Comparison of ENCODE assay signal across 8 cellular contexts in genomic region chr15:70100495-70101331, GRCh38. TPM values are rescaled to one million over a fixed set of nuclear protein-coding genes. Genes with fewer than 3 reads are reported as not detected.
DNase-seq lines count a peak whose midpoint lies in the region; ATAC-seq and TF ChIP-seq lines count a peak whose summit lies in the region.

No MANE protein-coding gene starts in this region.

- POLR2A ChIA-PET in activated B cell treated with CpG ODN at 0.5 μM for 24 hours (lab: Charles Lee) = interaction anchor here (0.7 to 5.8 kb wide), 15 partner anchors 40 to 648 kb away, joined by 3 to 84 read pairs (median 8); partner anchors contain the start of gene RPLP1

- DNase-seq in Daoy (ENCODE audit: low read depth) = peak; percentile 73
- peak; percentile 23 for DNase-seq in NCI-H1092 (lab: John Stamatoyannopoulos, UW)
- peak; percentile 63 for DNase-seq in activated B cell treated with CpG ODN at 0.5 μM for 24 hours
- peak; percentile 50 to 54 for DNase-seq in central memory CD8-positive, alpha-beta T cell (ENCODE audit: low spot score in 2 of 2)
- peak; percentile 54 for DNase-seq in lung (ENCODE audit: low spot score)
- peak; percentile 20 for DNase-seq in stimulated activated CD8-positive, alpha-beta memory T cell treated with anti-CD3 and anti-CD28 coated beads, Interleukin-15, amount 100 ng/mL, for 24 hours (ENCODE audit: low read depth)
- DNase-seq in A172 (ENCODE audit: low spot score) = no peak

- peaks cover 10% of the 10 kb centered on the region for H3K36me3 Mint-ChIP-seq in activated B cell treated with CpG ODN at 0.5 μM for 24 hours (ENCODE audit: low read depth)
- H3K36me3 Mint-ChIP-seq in central memory CD8-positive, alpha-beta T cell (ENCODE audit: insufficient read depth) = peaks cover 34% of the 10 kb centered on the region

- no peak for TF ChIP-seq CTCF in activated B cell treated with CpG ODN at 0.5 μM for 24 hours (IDR thresholded peaks at IDR 0.05)
- no peak for TF ChIP-seq CTCF in lung (IDR thresholded peaks at IDR 0.05; ENCODE audit: control extremely low read depth, extremely low read depth)

- intact Hi-C loops in activated B cell treated with CpG ODN at 0.5 μM for 24 hours (cut with micrococcal nuclease) = loop anchor here (2.0 to 10.0 kb wide), 2 partner anchors 182 to 264 kb away; no protein-coding TSS in a partner anchor

- H3K4me3 Mint-ChIP-seq in activated B cell treated with CpG ODN at 0.5 μM for 24 hours = peak overlapping the region; percentile 71
- H3K4me3 Mint-ChIP-seq in central memory CD8-positive, alpha-beta T cell = peak overlapping the region; percentile 93

- H3K27ac ChIP-seq in lung (ENCODE audit: low read depth in 1 of 2, low read length in 1 of 2) = peak overlapping the region in 1 of 2 donors; percentile 63

- peak; percentile 22 for ATAC-seq in activated B cell treated with CpG ODN at 0.5 μM for 24 hours (ENCODE audit: low read depth)
- peak; percentile 17 for ATAC-seq in central memory CD8-positive, alpha-beta T cell (replicated peaks; ENCODE audit: extremely low read depth, poor library complexity, severe bottlenecking)
- no peak for ATAC-seq in lung (ENCODE audit: insufficient read depth, low FRiP score)
- no peak for ATAC-seq in HG02623 (IDR thresholded peaks at IDR 0.05; ENCODE audit: unreplicated experiment)

- CTCF ChIA-PET in activated B cell treated with CpG ODN at 0.5 μM for 24 hours (lab: Charles Lee) = interaction anchor here (1.3 to 2.1 kb wide), 4 partner anchors 173 to 404 kb away, joined by 3 to 7 read pairs (median 4); no protein-coding TSS in a partner anchor

- no peaks in the 10 kb centered on the region for H3K36me3 ChIP-seq in lung (ENCODE audit: control insufficient read depth in 2 of 2, insufficient read depth in 2 of 2, low read length in 2 of 2)

- H3K4me3 ChIP-seq in lung = no peak overlapping the region

- 1 to 2% methylated on average over 53 of the region's 53 CpGs for WGBS in lung, 2 donors

- H3K4me1 ChIP-seq in lung (ENCODE audit: control insufficient read depth in 2 of 2, insufficient read depth in 2 of 2, low read length in 2 of 2) = peaks cover 8 to 11% of the 10 kb centered on the region in 2 donors

- H3K27me3 ChIP-seq in lung (ENCODE audit: control insufficient read depth, insufficient read depth) = no peaks in the 10 kb centered on the region

- no peaks in the 10 kb centered on the region for H3K9me3 Mint-ChIP-seq in activated B cell treated with CpG ODN at 0.5 μM for 24 hours
- H3K9me3 Mint-ChIP-seq in central memory CD8-positive, alpha-beta T cell = no peaks in the 10 kb centered on the region

- H3K9me3 ChIP-seq in lung (ENCODE audit: control insufficient read depth in 2 of 2, insufficient read depth in 1 of 2, low read length in 1 of 2) = no peaks in the 10 kb centered on the region

- peaks cover 9% of the 10 kb centered on the region for H3K27me3 Mint-ChIP-seq in activated B cell treated with CpG ODN at 0.5 μM for 24 hours
- no peaks in the 10 kb centered on the region for H3K27me3 Mint-ChIP-seq in central memory CD8-positive, alpha-beta T cell

- H3K27ac Mint-ChIP-seq in activated B cell treated with CpG ODN at 0.5 μM for 24 hours = peak overlapping the region; percentile 35
- peak overlapping the region; percentile 99 for H3K27ac Mint-ChIP-seq in central memory CD8-positive, alpha-beta T cell (ENCODE audit: low read depth)

- H3K4me1 Mint-ChIP-seq in activated B cell treated with CpG ODN at 0.5 μM for 24 hours = peaks cover 42% of the 10 kb centered on the region
- H3K4me1 Mint-ChIP-seq in central memory CD8-positive, alpha-beta T cell = peaks cover 37% of the 10 kb centered on the region

RNA-seq across cellular contexts. Expression of gene TLE3, which starts 3.0 kb away (rescaled TPM):
- 43.9 and 46.0 TPM in 2 replicates for total RNA-seq in Daoy (2014; rRNA removed; shearing (Covaris generic))
- total RNA-seq in activated B cell treated with CpG ODN at 0.5 μM for 24 hours (106 and 110 TPM in 2 replicates), lung (10 to 100 TPM; 72.1 to 74.4 TPM)
- 10 to 100 TPM; 22.7 to 77.3 TPM for polyA plus RNA-seq in lung
- total RNA-seq in A172 (2014; rRNA removed; shearing (Covaris generic)) = 0.10 and 0.59 TPM in 2 replicates

Comparison
In these comparisons a context has a peak if more than half of its experiments do, and no peak if none do; other contexts are left out.
1. ATAC-seq: peak in activated B cell treated with CpG ODN at 0.5 μM for 24 hours (single experiment) and central memory CD8-positive, alpha-beta T cell (single experiment); none in lung (single experiment) and HG02623 (single experiment).
2. RNA of gene TLE3, which starts 3.0 kb away (total RNA-seq): 106 to 110 TPM in activated B cell treated with CpG ODN at 0.5 μM for 24 hours, 72.1 to 74.4 TPM in lung and 43.9 to 46.0 TPM in Daoy; 0.10 to 0.59 TPM in A172; every median in the first group is over 10 times any median in the second.